In the genomic region with DNA sequence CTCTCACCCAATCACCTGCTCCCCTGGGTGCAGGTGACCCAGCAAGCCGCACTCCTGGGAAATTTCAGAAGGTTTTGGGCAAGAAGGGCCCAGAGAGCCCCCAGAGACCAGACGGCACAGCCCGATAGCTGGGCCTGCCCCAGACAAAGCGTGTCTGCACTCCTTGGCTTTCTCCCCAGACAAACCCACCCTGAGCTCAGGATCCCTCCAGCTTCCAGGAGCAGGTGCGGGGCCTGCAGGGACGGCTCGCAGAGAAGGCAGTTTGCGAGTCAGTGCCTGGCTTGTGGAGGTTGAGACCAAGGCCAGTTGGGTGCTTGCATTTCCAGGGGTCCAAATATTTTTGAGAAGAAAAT, we compare ENCODE assay signal across 1 cellular context.
TF ChIP-seq lines count a peak whose summit lies in the region.

No MANE protein-coding gene starts in this region.

TF ChIP-seq in GM12878, 131 proteins besides CTCF, POLR2A, EP300 and RAD21:
- TF ChIP-seq CEBPB (IDR thresholded peaks at IDR 0.05; ENCODE audit: borderline replicate concordance in 1 of 2, low read depth in 2 of 2, low read length in 2 of 2) (no peak), TCF3 (IDR thresholded peaks at IDR 0.05; ENCODE audit: borderline replicate concordance, insufficient read depth, low read depth, low read length) (no peak), JUNB (IDR thresholded peaks at IDR 0.05) (no peak), MYB (IDR thresholded peaks at IDR 0.05; ENCODE audit: borderline replicate concordance, low read depth, low read length) (no peak), SRF (IDR thresholded peaks at IDR 0.05; ENCODE audit: low read depth in 2 of 2, low read length in 2 of 2) (no peak)
- TF ChIP-seq, protein P1, sequence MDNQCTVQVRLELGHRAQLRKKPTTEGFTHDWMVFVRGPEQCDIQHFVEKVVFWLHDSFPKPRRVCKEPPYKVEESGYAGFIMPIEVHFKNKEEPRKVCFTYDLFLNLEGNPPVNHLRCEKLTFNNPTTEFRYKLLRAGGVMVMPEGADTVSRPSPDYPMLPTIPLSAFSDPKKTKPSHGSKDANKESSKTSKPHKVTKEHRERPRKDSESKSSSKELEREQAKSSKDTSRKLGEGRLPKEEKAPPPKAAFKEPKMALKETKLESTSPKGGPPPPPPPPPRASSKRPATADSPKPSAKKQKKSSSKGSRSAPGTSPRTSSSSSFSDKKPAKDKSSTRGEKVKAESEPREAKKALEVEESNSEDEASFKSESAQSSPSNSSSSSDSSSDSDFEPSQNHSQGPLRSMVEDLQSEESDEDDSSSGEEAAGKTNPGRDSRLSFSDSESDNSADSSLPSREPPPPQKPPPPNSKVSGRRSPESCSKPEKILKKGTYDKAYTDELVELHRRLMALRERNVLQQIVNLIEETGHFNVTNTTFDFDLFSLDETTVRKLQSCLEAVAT (IDR thresholded peaks at IDR 0.05) = no peak
